23 cellular contexts compared by ENCODE assay signal in the genomic region with DNA sequence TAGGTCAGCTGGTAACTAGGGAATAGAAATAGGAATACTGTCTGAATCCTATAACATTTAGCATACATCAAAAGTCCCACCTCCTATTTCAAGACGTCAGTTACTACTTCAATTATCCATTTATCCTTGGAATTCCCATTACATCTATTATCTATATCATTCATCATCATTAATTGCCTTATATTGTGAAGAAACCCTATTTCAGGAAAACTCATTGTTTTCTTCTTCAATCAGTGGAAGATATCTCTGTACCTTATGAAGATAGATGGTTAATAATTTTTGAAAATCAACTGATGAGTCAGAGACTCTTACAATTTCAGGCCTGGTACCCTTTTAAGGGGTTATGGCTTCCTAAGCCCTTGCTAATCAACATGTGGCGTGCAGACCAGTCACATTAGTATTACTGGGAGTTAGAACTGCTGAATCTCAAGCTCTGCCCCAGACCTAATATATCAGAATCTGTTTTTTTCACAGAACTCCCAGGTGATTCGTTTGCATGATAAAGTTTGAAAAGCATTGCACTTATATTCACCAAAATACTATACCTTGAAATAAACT.
"Had no signal": no experiment of that assay in that cellular context is flagged by ENCODE, and none has a peak within 500 bp of the region (broad histone marks: within the 10 kb centered on the region; RNA-seq: fewer than 3 reads in every experiment).

No MANE protein-coding gene starts in this region.

- H3K4me1 Mint-ChIP-seq: nephron had no signal

- H3K9me3 Mint-ChIP-seq: naive B cell; nephron; stimulated activated memory B cell treated with anti-CD40 and anti-IgM and Interleukin-4, amounts not matched to agents 10 μg/mL and 1 μg/mL and 100 μg/mL, for 72 hours had no signal

- ATAC-seq: left cardiac atrium; lower lobe of right lung; pancreas; right cardiac atrium; stimulated activated memory B cell treated with anti-CD40 and anti-IgM and Interleukin-4, amounts not matched to agents 10 μg/mL and 1 μg/mL and 100 μg/mL, for 72 hours had no signal

- H3K9me3 ChIP-seq: colonic mucosa, esophagus squamous epithelium, left ventricle myocardium inferior, lower lobe of right lung, pancreas, stomach, thoracic aorta had no signal

- H3K4me3 Mint-ChIP-seq: naive B cell; nephron; stimulated activated memory B cell treated with anti-CD40 and anti-IgM and Interleukin-4, amounts not matched to agents 10 μg/mL and 1 μg/mL and 100 μg/mL, for 72 hours had no signal

- H3K27ac Mint-ChIP-seq: nephron; progenitor cell of endocrine pancreas; stimulated activated memory B cell treated with anti-CD40 and anti-IgM and Interleukin-4, amounts not matched to agents 10 μg/mL and 1 μg/mL and 100 μg/mL, for 72 hours had no signal

- H3K27me3 Mint-ChIP-seq: naive B cell; progenitor cell of endocrine pancreas; stimulated activated memory B cell treated with anti-CD40 and anti-IgM and Interleukin-4, amounts not matched to agents 10 μg/mL and 1 μg/mL and 100 μg/mL, for 72 hours had no signal

- DNase-seq: colonic mucosa; dermis blood vessel endothelial cell; esophagus squamous epithelium; foreskin melanocyte; head of caudate nucleus; kidney; left cardiac atrium; left ventricle myocardium inferior; lower lobe of right lung; mesenchymal stem cell; naive B cell; occipital lobe; pancreas; right cardiac atrium; stimulated activated CD4-positive, alpha-beta T cell treated with anti-CD3 and anti-CD28 coated beads, Interleukin-2, amount 100 ng/mL, for 48 hours; stimulated activated CD8-positive, alpha-beta memory T cell treated with anti-CD3 and anti-CD28 coated beads, Interleukin-4, amount 100 ng/mL, for 48 hours; stomach; substantia nigra; trophoblast cell had no signal
